In genomic region chr7:138207555-138207971, GRCh38 we compare ENCODE assay signal across 30 cellular contexts.
"Had no signal": no experiment of that assay in that cellular context is flagged by ENCODE, and none has a peak within 500 bp of the region (broad histone marks: within the 10 kb centered on the region; RNA-seq: fewer than 3 reads in every experiment).

No MANE protein-coding gene starts in this region.

- H3K27me3 ChIP-seq: adrenal gland, ascending aorta, brain microvascular endothelial cell, gastroesophageal sphincter, neutrophil, ovary, spleen, testis, uterus had no signal

- H3K9me3 Mint-ChIP-seq: activated T-cell treated with anti-CD3 and anti-CD28 coated beads, Interleukin-2, amount 50 U/mL, for 4 hours; activated T-helper 2 cell treated with anti-CD3 and anti-CD28 coated beads, Interferon-gamma antibody, Interleukin-2, Interleukin-4, amounts not matched to agents 10 μg/mL and 5 μg/mL and 100 μg/mL, durations not matched to agents 14 hours and 24 hours and 36 hours; immature natural killer cell; mesothelial cell of epicardium; natural killer cell; T-helper 2 cell treated with Interferon-gamma antibody and Interleukin-4, amounts not matched to agents 5 μg/mL and 100 μg/mL, for 36 hours had no signal

- H3K4me3 ChIP-seq: adrenal gland, ascending aorta, gastroesophageal sphincter, ovary, prostate gland, spleen, testis, uterus had no signal

- H3K4me1 ChIP-seq: adrenal gland, ascending aorta, gastroesophageal sphincter, prostate gland, spleen, testis, uterus had no signal

- DNase-seq: activated CD4-positive, alpha-beta T cell treated with anti-CD3 and anti-CD28 coated beads, Interleukin-2, amount 50 U/mL, for 1 hour; activated CD4-positive, CD25-positive, alpha-beta regulatory T cell treated with anti-CD3 and anti-CD28 coated beads, Interleukin-2, amount 50 U/mL, for 72 hours; activated CD8-positive, alpha-beta memory T cell treated with anti-CD3 and anti-CD28 coated beads for 24 hours; activated CD8-positive, alpha-beta memory T cell treated with anti-CD3 and anti-CD28 coated beads, Interleukin-2, amount 50 U/mL, for 4 hours; activated naive CD4-positive, alpha-beta T cell; activated T-cell treated with anti-CD3 and anti-CD28 coated beads, Interleukin-2, amount 50 U/mL, for 4 hours; adrenal gland; brain microvascular endothelial cell; caudate nucleus; head of caudate nucleus; hypothalamus; immature natural killer cell; natural killer cell; ovary; spleen; stimulated activated CD4-positive, alpha-beta T cell treated with anti-CD3 and anti-CD28 coated beads, Interleukin-4, amount 100 ng/mL, for 1 hour; stimulated activated naive CD4-positive, alpha-beta T cell; testis; trophoblast cell; uterus had no signal

- H3K4me3 Mint-ChIP-seq: activated naive CD8-positive, alpha-beta T cell; activated T-cell treated with anti-CD3 and anti-CD28 coated beads, Interleukin-2, amount 50 U/mL, for 4 hours; immature natural killer cell; mesothelial cell of epicardium; natural killer cell; T-helper 2 cell treated with Interferon-gamma antibody and Interleukin-4, amounts not matched to agents 5 μg/mL and 100 μg/mL, for 36 hours had no signal

- ATAC-seq: activated T-cell treated with anti-CD3 and anti-CD28 coated beads, Interleukin-2, amount 50 U/mL, for 4 hours; gastroesophageal sphincter; natural killer cell had no signal

- H3K36me3 ChIP-seq: adrenal gland, ascending aorta, brain microvascular endothelial cell, gastroesophageal sphincter, neutrophil, ovary, prostate gland, spleen, uterus had no signal

- H3K27ac Mint-ChIP-seq: activated naive CD8-positive, alpha-beta T cell; activated T-helper 2 cell treated with anti-CD3 and anti-CD28 coated beads, Interferon-gamma antibody, Interleukin-2, Interleukin-4, amounts not matched to agents 10 μg/mL and 5 μg/mL and 100 μg/mL, durations not matched to agents 14 hours and 24 hours and 36 hours; immature natural killer cell; mesothelial cell of epicardium; natural killer cell; T-helper 2 cell treated with Interferon-gamma antibody and Interleukin-4, amounts not matched to agents 5 μg/mL and 100 μg/mL, for 36 hours had no signal

- H3K4me1 Mint-ChIP-seq: immature natural killer cell, natural killer cell had no signal

- H3K9me3 ChIP-seq: adrenal gland, ascending aorta, gastroesophageal sphincter, neutrophil, ovary, prostate gland, testis, uterus had no signal

- H3K27ac ChIP-seq: adrenal gland, ascending aorta, brain microvascular endothelial cell, epithelial cell of prostate, gastroesophageal sphincter, neutrophil, ovary, prostate gland, spleen, testis, uterus, VCaP had no signal

- H3K36me3 Mint-ChIP-seq: activated naive CD8-positive, alpha-beta T cell; immature natural killer cell; mesothelial cell of epicardium; natural killer cell had no signal
